Comparison of ENCODE assay signal across 8 cellular contexts in genomic region chr6:43369174-43370002, GRCh38. TPM values are rescaled to one million over a fixed set of nuclear protein-coding genes. Genes with fewer than 3 reads are reported as not detected.
DNase-seq lines count a peak whose midpoint lies in the region; ATAC-seq and TF ChIP-seq lines count a peak whose summit lies in the region.

ZNF318 (minus strand) TSS chr6:43369647; CDS start chr6:43369365, 282 bp downstream.

- H3F3A ChIP-seq in SU-DHL-6 (ENCODE audit: insufficient read depth) = peaks cover 72% of the 10 kb centered on the region

- TF ChIP-seq POLR2A in GM10847 (IDR thresholded peaks at IDR 0.05; ENCODE audit: extremely low read depth, insufficient read length) = peak; percentile 52

- H3K9me2 ChIP-seq in SU-DHL-6 (replicated peaks; ENCODE audit: insufficient read depth, low read length) = no peaks in the 10 kb centered on the region

- TF ChIP-seq CTCF in SU-DHL-6 (IDR thresholded peaks at IDR 0.05; ENCODE audit: insufficient read depth, low read length, poor library complexity, severe bottlenecking) (no peak), osteocyte (IDR thresholded peaks at IDR 0.05) (no peak), thoracic aorta (IDR thresholded peaks at IDR 0.05) (no peak)

- peaks cover 1% of the 10 kb centered on the region for H3K36me3 Mint-ChIP-seq in activated naive CD8-positive, alpha-beta T cell treated with anti-CD3 and anti-CD28 coated beads for 36 hours
- H3K36me3 Mint-ChIP-seq in osteocyte (ENCODE audit: unreplicated experiment) = peaks cover 8% of the 10 kb centered on the region

- H3K4me3 ChIP-seq in SU-DHL-6 (ENCODE audit: insufficient read depth, low read length, poor library complexity, severe bottlenecking) = peak within 1 kb of the TSS; percentile 93
- H3K4me3 ChIP-seq in thoracic aorta = peak within 1 kb of the TSS; percentile 94

- H3K27me3 Mint-ChIP-seq in activated naive CD8-positive, alpha-beta T cell treated with anti-CD3 and anti-CD28 coated beads for 36 hours = no peaks in the 10 kb centered on the region
- H3K27me3 Mint-ChIP-seq in osteocyte (ENCODE audit: unreplicated experiment) = no peaks in the 10 kb centered on the region

- H3K9me3 ChIP-seq in SU-DHL-6 (ENCODE audit: insufficient read depth, low read length) (no peaks in the 10 kb centered on the region), thoracic aorta (no peaks in the 10 kb centered on the region)

- peak within 1 kb of the TSS; percentile 74 for H3K4me2 ChIP-seq in SU-DHL-6 (ENCODE audit: low read depth, low read length, poor library complexity, severe bottlenecking)

- peaks cover 4% of the 10 kb centered on the region; the same call in 1 of the 2 replicates for H4K20me1 ChIP-seq in SU-DHL-6 (ENCODE audit: low read depth, low read length)

- DNase-seq in NCI-H1417 (lab: John Stamatoyannopoulos, UW) (peak; percentile 97 to 98 (median 98)), head of caudate nucleus (peak; percentile 91 to 98 (median 96)), osteocyte (ENCODE audit: extremely low spot score, unreplicated experiment) (peak; percentile 99), thoracic aorta (ENCODE audit: low spot score) (peak; percentile 84)
- DNase-seq in activated naive CD8-positive, alpha-beta T cell treated with anti-CD3 and anti-CD28 coated beads for 36 hours = peak; percentile 95

- H3K4me3 Mint-ChIP-seq in activated naive CD8-positive, alpha-beta T cell treated with anti-CD3 and anti-CD28 coated beads for 36 hours = peak within 1 kb of the TSS; percentile 89
- peak within 1 kb of the TSS; percentile 82 for H3K4me3 Mint-ChIP-seq in osteocyte (ENCODE audit: unreplicated experiment)

- peak within 1 kb of the TSS; percentile 97 for H3K9ac ChIP-seq in SU-DHL-6 (ENCODE audit: low read length)

- H3K4me1 ChIP-seq in thoracic aorta (ENCODE audit: control insufficient read depth in 1 of 2, low read depth in 2 of 2) = peaks cover 10 to 22% of the 10 kb centered on the region in 2 donors

- H3K9me3 Mint-ChIP-seq in activated naive CD8-positive, alpha-beta T cell treated with anti-CD3 and anti-CD28 coated beads for 36 hours = no peaks in the 10 kb centered on the region
- no peaks in the 10 kb centered on the region for H3K9me3 Mint-ChIP-seq in osteocyte (ENCODE audit: unreplicated experiment)

- peaks cover 31% of the 10 kb centered on the region for H3K4me1 Mint-ChIP-seq in activated naive CD8-positive, alpha-beta T cell treated with anti-CD3 and anti-CD28 coated beads for 36 hours
- H3K4me1 Mint-ChIP-seq in osteocyte (ENCODE audit: unreplicated experiment) = peaks cover 23% of the 10 kb centered on the region

- peak within 1 kb of the TSS; percentile 96 for H3K27ac Mint-ChIP-seq in activated naive CD8-positive, alpha-beta T cell treated with anti-CD3 and anti-CD28 coated beads for 36 hours
- peak within 1 kb of the TSS; percentile 93 for H3K27ac Mint-ChIP-seq in osteocyte (ENCODE audit: unreplicated experiment)

- H2AFZ ChIP-seq in SU-DHL-6 (ENCODE audit: low read depth, low read length, severe bottlenecking) = peak within 1 kb of the TSS; percentile 78

- peak within 1 kb of the TSS; percentile 86 for H3K27ac ChIP-seq in SU-DHL-6 (ENCODE audit: low read depth, low read length)
- H3K27ac ChIP-seq in thoracic aorta = peak within 1 kb of the TSS; percentile 79 to 83

- intact Hi-C loops in head of caudate nucleus (cut with DNase I) = loop anchor here (2.0 to 10.0 kb wide), 3 partner anchors 57 to 138 kb away; partner anchors contain the start of genes ABCC10 and TTBK1

- H3K36me3 ChIP-seq in SU-DHL-6 (ENCODE audit: low read length) = peaks cover 28% of the 10 kb centered on the region
- H3K36me3 ChIP-seq in thoracic aorta = peaks cover under 1% of the 10 kb centered on the region

- H3K27me3 ChIP-seq in SU-DHL-6 (ENCODE audit: low read length) (no peaks in the 10 kb centered on the region), thoracic aorta (replicated peaks; ENCODE audit: insufficient read depth) (no peaks in the 10 kb centered on the region)

- peaks cover 45% of the 10 kb centered on the region for H3K79me2 ChIP-seq in SU-DHL-6 (ENCODE audit: insufficient read depth, low read length)

- peak; percentile 86 for ATAC-seq in HG02759 (IDR thresholded peaks at IDR 0.05; ENCODE audit: unreplicated experiment)
- ATAC-seq in thoracic aorta (ENCODE audit: insufficient number of reproducible peaks, low FRiP score, low read depth) = peak; percentile 96

RNA-seq across cellular contexts. Expression of gene ZNF318, which starts in this region (rescaled TPM):
- 10 to 100 TPM in 1 of 2 experiments, 1 to 10 TPM in 1; 10.0 to 10.1 TPM for total RNA-seq in activated naive CD8-positive, alpha-beta T cell treated with anti-CD3 and anti-CD28 coated beads for 36 hours
- 25.1 and 26.0 TPM in 2 replicates for total RNA-seq in osteocyte
- total RNA-seq in thoracic aorta = 10 to 100 TPM; 13.0 to 24.1 TPM

Comparison
In these comparisons a context has a peak if more than half of its experiments do, and no peak if none do; other contexts are left out.
1. Peak in every context shown above with its lines: DNase-seq, ATAC-seq, H3K4me3 ChIP-seq and H3K27ac ChIP-seq.